ENCODE assay signal across 12 cellular contexts in the genomic region with DNA sequence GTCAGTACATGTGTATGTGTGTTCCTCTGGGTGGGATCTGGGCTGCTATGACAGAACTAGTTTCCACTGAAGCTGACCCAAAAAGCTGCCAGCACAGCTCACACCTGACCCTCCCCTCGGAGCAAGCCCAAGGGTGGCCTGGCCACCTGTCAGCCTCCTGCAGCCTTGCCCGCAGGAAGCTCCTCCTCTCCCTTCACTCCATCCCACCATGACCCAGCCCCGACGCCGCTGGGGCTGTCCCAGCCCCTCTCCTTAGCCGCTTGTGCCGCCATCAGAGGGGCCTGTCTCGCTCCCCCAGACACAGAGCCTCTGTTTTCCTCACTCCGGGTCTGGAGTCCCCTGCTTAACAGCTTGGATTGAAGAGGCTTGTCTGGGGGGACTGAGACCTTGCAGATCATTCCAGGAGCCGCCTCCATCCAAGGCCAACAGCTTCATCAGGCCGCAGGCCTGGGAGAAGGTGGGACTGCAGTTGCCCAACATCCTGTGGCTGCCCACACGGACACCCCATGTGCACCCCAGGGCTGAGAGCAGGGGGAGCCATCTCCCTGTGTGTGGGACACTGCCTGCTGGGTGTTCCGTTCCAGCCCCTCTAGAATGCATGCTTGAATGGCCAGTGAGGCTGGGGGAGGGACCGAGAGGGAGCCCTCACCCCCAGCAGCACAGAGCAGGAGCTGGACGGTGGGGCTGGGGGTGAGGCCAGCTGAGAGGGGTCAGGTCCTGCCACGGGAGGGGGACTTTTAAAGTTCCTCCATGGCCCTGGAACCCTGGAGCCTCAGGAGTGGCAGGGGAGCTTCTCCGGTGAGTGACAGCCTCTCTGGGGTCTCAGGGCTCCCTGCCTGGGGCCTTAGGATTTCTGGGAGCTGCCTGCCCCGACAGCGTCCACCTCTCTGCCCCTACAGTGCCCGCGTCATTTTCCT. TPM values are rescaled to one million over a fixed set of nuclear protein-coding genes. Genes with fewer than 3 reads are reported as not detected.
DNase-seq lines count a peak whose midpoint lies in the region; ATAC-seq, FAIRE-seq and TF ChIP-seq lines count a peak whose summit lies in the region.
"Had no signal": no experiment of that assay in that cellular context is flagged by ENCODE, and none has a peak within 500 bp of the region (broad histone marks: within the 10 kb centered on the region; RNA-seq: fewer than 3 reads in every experiment).

No MANE protein-coding gene starts in this region.

- H3K27me3 ChIP-seq in H7 (ENCODE audit: control insufficient read depth, insufficient read depth, low read length) (peaks cover 4% of the 10 kb centered on the region), spleen (replicated peaks in 1 of 7) (peaks cover 0 to 69% (median 51%) of the 10 kb centered on the region in 7 donors)

- intact Hi-C loops in kidney (cut with DNase I) = no loop called here
- intact Hi-C loops in spleen (cut with DNase I; ENCODE audit: low total_unique reads) = no loop called here

- no peak for ATAC-seq in HG02973 (IDR thresholded peaks at IDR 0.05; ENCODE audit: unreplicated experiment)
- ATAC-seq in activated T-cell treated with anti-CD3 and anti-CD28 coated beads, Interleukin-2, amount 50 U/mL, for 4 hours = no peak

- H3K4me3 Mint-ChIP-seq in activated T-cell treated with anti-CD3 and anti-CD28 coated beads, Interleukin-2, amount 50 U/mL, for 4 hours = no peak overlapping the region
- H3K4me3 Mint-ChIP-seq: activated T-cell treated with anti-CD3 and anti-CD28 coated beads, Interleukin-2, amount 50 U/mL, for 24 hours had no signal

- no peaks in the 10 kb centered on the region for H3K36me3 Mint-ChIP-seq in activated T-cell treated with anti-CD3 and anti-CD28 coated beads, Interleukin-2, amount 50 U/mL, for 4 hours (ENCODE audit: insufficient read depth)

- FAIRE-seq in kidney (lab: Jason Lieb, UNC) (no peak), GM12892 (lab: Jason Lieb, UNC) (no peak)

- 31 to 45% (median 43%) methylated on average over 14 to 21 of the region's 21 CpGs for WGBS in spleen, 5 donors

- H3K9ac ChIP-seq in kidney (ENCODE audit: low read length in 2 of 2) = peak overlapping the region; percentile 2 to 41

- peaks cover 41% of the 10 kb centered on the region for H3K27me3 Mint-ChIP-seq in activated T-cell treated with anti-CD3 and anti-CD28 coated beads, Interleukin-2, amount 50 U/mL, for 4 hours (ENCODE audit: low read depth)

- H3K9me3 Mint-ChIP-seq in activated T-cell treated with anti-CD3 and anti-CD28 coated beads, Interleukin-2, amount 50 U/mL, for 4 hours = no peaks in the 10 kb centered on the region
- H3K9me3 Mint-ChIP-seq: activated T-cell treated with anti-CD3 and anti-CD28 coated beads, Interleukin-2, amount 50 U/mL, for 24 hours had no signal

- TF ChIP-seq POLR2A in spleen (IDR thresholded peaks at IDR 0.05) (no peak), GM12892 (IDR thresholded peaks at IDR 0.05; ENCODE audit: low read depth, low read length) (no peak)

- no peaks in the 10 kb centered on the region for H3K4me1 Mint-ChIP-seq in activated T-cell treated with anti-CD3 and anti-CD28 coated beads, Interleukin-2, amount 50 U/mL, for 4 hours (ENCODE audit: low read depth)

- H3K4me1 ChIP-seq in kidney (ENCODE audit: control insufficient read depth in 1 of 2, insufficient read depth in 1 of 2, low read depth in 1 of 2, low read length in 2 of 2) = peaks cover 20 to 31% of the 10 kb centered on the region in 2 donors
- peaks cover 0 to 76% (median 39%) of the 10 kb centered on the region in 6 donors for H3K4me1 ChIP-seq in spleen

- TF ChIP-seq CTCF in cardiac fibroblast (IDR thresholded peaks at IDR 0.05; ENCODE audit: low read depth, low read length) (no peak), kidney (IDR thresholded peaks at IDR 0.05; ENCODE audit: borderline replicate concordance, extremely low read depth, insufficient read depth) (no peak), spleen (IDR thresholded peaks at IDR 0.05 in 8 of 11, conservative IDR thresholded peaks at IDR 0.05 in 3 of 11) (no peak)

- peak overlapping the region; percentile 47 for H3K4me3 ChIP-seq in H7 (ENCODE audit: insufficient read depth, low read depth, low read length)
- H3K4me3 ChIP-seq in cardiac fibroblast (replicated peaks in 1 of 2; ENCODE audit: low read depth in 2 of 2, low read length in 2 of 2) = peak overlapping the region; percentile 38
- H3K4me3 ChIP-seq in kidney (ENCODE audit: low read length in 2 of 2) = peak overlapping the region; percentile 12 to 46
- H3K4me3 ChIP-seq in spleen = peak overlapping the region; percentile 20 to 63 (median 33)

- DNase-seq in H7 (peak; percentile 74), cardiac fibroblast (ENCODE audit: low read depth in 2 of 2) (no peak), kidney (peak; percentile 74), spleen (peak; percentile 52), HT-29 (ENCODE audit: low spot score) (no peak), GM12892 (ENCODE audit: insufficient read length) (no peak)
- DNase-seq in activated T-cell treated with anti-CD3 and anti-CD28 coated beads, Interleukin-2, amount 50 U/mL, for 4 hours = no peak
- DNase-seq: activated T-cell treated with anti-CD3 and anti-CD28 coated beads, Interleukin-2, amount 50 U/mL, for 24 hours; DND-41 had no signal

- H3K9me3 ChIP-seq in kidney (ENCODE audit: control insufficient read depth in 1 of 2, low read length in 2 of 2) (no peaks in the 10 kb centered on the region), spleen (no peaks in the 10 kb centered on the region)

- H3K36me3 ChIP-seq in H7 (replicated peaks; ENCODE audit: control insufficient read depth, insufficient read depth, low read length) (no peaks in the 10 kb centered on the region), kidney (ENCODE audit: control insufficient read depth in 1 of 2, insufficient read depth in 2 of 2, low read length in 2 of 2) (no peaks in the 10 kb centered on the region), spleen (no peaks in the 10 kb centered on the region)

- H3K27ac ChIP-seq in kidney (ENCODE audit: low read depth in 2 of 2, low read length in 2 of 2) = peak overlapping the region; percentile 47 to 63
- peak overlapping the region in 7 of 8 donors; percentile 46 to 82 (median 75) for H3K27ac ChIP-seq in spleen
- H3K27ac ChIP-seq: epithelial cell of prostate had no signal

RNA-seq across cellular contexts. Expression of a gene that starts 0.7 kb away (rescaled TPM):
- total RNA-seq in H7 (2014; rRNA removed; shearing (Covaris generic)) = 6.5 and 7.6 TPM in 2 replicates
- total RNA-seq in kidney = 9.3 TPM
- polyA plus RNA-seq in kidney (ENCODE audit: insufficient read depth, low read depth, low replicate concordance) = 19.0 TPM
- total RNA-seq in spleen = 10 to 100 TPM in 5 of 7 donors, 1 to 10 TPM in 2; 7.2 to 21.2 (median 11.7) TPM
- polyA plus RNA-seq in spleen = 1 to 10 TPM; 2.2 to 7.9 (median 5.0) TPM
- 0.05 TPM in 2 replicates for total RNA-seq in HT-29 (2014; rRNA removed; shearing (Covaris generic))
- polyA plus RNA-seq in GM12892 (2012; ENCODE audit: missing spikeins) = not detected
- under 1 TPM in 2 of 3 donors, not detected in 1; 0.10 to 0.18 TPM for total RNA-seq in activated T-cell treated with anti-CD3 and anti-CD28 coated beads, Interleukin-2, amount 50 U/mL, for 4 hours
- total RNA-seq: T-helper 1 cell treated with Interleukin-12 subunit alpha and Interleukin-12 subunit beta and Interleukin-4 antibody, amounts not matched to agents 30 ng/mL and 1 ng/mL, for 36 hours had no signal

RNA-seq across cellular contexts. Expression of a gene that starts 31.6 kb away (rescaled TPM):
- total RNA-seq in H7 (2014; rRNA removed; shearing (Covaris generic)) = not detected in 2 replicates
- total RNA-seq in kidney = not detected
- polyA plus RNA-seq in kidney (ENCODE audit: insufficient read depth, low read depth, low replicate concordance) = not detected
- total RNA-seq in spleen = not detected
- polyA plus RNA-seq in spleen = not detected
- total RNA-seq in HT-29 (2014; rRNA removed; shearing (Covaris generic)) = not detected in 2 replicates
- not detected for polyA plus RNA-seq in GM12892 (2012; ENCODE audit: missing spikeins)
- total RNA-seq in activated T-cell treated with anti-CD3 and anti-CD28 coated beads, Interleukin-2, amount 50 U/mL, for 4 hours = not detected
- total RNA-seq: T-helper 1 cell treated with Interleukin-12 subunit alpha and Interleukin-12 subunit beta and Interleukin-4 antibody, amounts not matched to agents 30 ng/mL and 1 ng/mL, for 36 hours had no signal

RNA-seq across cellular contexts. Expression of a gene that starts 36.4 kb away (rescaled TPM):
- total RNA-seq in H7 (2014; rRNA removed; shearing (Covaris generic)) = 11.8 and 13.2 TPM in 2 replicates
- total RNA-seq in kidney (22.4 TPM), spleen (10 to 100 TPM; 12.4 to 30.4 (median 27.0) TPM)
- polyA plus RNA-seq in kidney (ENCODE audit: insufficient read depth, low read depth, low replicate concordance) (12.9 TPM), spleen (10 to 100 TPM in 1 of 3 donors, 1 to 10 TPM in 2; 3.6 to 12.2 (median 8.5) TPM)
- 21.9 and 25.1 TPM in 2 replicates for total RNA-seq in HT-29 (2014; rRNA removed; shearing (Covaris generic))
- polyA plus RNA-seq in GM12892 (2012; ENCODE audit: missing spikeins) = 14.3 TPM
- 1 to 10 TPM; 5.8 to 8.4 (median 7.1) TPM for total RNA-seq in activated T-cell treated with anti-CD3 and anti-CD28 coated beads, Interleukin-2, amount 50 U/mL, for 4 hours

Comparison
In these comparisons a context has a peak if more than half of its experiments do, and no peak if none do; other contexts are left out.
1. DNase-seq: peak in H7 (single experiment), kidney (single experiment) and spleen (single experiment); none in cardiac fibroblast (0 of 2), HT-29 (single experiment), GM12892 (single experiment) and activated T-cell treated with anti-CD3 and anti-CD28 coated beads, Interleukin-2, amount 50 U/mL, for 4 hours (single experiment).
2. Peak in every context shown above with its lines, with median percentiles within 50 percentile points of each other: H3K4me3 ChIP-seq.